13 cellular contexts compared by ENCODE assay signal in the genomic region with DNA sequence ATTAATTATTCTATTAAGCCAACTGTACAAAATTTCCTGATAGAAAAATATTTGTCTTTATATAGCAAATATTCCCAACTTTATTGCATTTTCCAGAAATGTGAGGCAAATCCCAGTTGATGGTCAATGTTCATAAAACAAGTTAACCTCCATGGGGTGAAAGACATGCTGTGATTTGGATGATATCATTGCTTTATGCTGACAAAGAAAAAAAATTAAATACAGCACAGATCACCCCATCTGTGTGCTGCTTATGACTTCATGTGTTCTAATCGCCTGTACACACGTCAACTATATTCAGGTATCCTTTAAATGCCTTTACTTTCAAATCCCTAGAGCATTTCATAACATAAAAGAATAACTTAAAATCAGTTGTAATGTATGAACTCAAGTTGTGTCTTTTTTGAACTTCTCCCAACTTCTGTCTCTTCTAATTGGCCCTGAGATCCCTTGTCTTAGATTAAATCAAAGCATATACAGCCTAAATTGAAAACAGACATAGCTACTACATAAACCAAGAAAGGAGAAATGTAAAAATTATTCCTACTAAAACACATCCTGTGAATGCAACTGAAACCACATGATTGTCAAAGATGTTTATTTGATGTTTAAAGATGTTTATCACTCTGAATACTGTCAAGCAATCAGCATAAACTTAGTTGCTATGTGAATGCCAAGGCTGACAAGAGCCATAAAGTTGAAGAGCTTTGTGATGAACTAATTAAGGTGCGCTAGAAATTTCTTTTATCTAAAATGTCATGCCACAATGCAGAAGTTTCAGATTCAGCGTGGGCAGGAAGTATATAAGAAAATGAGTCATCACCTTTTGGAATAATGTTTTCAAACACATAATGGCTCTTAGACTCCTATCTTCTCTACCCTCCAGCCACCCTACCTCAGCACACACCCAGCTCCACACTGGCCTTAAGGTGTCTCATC.
DNase-seq lines count a peak whose midpoint lies in the region; ATAC-seq and TF ChIP-seq lines count a peak whose summit lies in the region.
"Had no signal": no experiment of that assay in that cellular context is flagged by ENCODE, and none has a peak within 500 bp of the region (broad histone marks: within the 10 kb centered on the region; RNA-seq: fewer than 3 reads in every experiment).

No MANE protein-coding gene starts in this region.

- POLR2A ChIA-PET in OCI-LY7 (lab: Charles Lee), result no interaction called here

- H3K4me1 Mint-ChIP-seq in activated naive CD8-positive, alpha-beta T cell treated with anti-CD3 and anti-CD28 coated beads, Interleukin-2, amount 50 U/mL, for 24 hours, result peaks cover 8% of the 10 kb centered on the region
- peaks cover 11% of the 10 kb centered on the region for H3K4me1 Mint-ChIP-seq in activated naive CD8-positive, alpha-beta T cell treated with anti-CD3 and anti-CD28 coated beads for 36 hours

- TF ChIP-seq CTCF in OCI-LY7 (conservative IDR thresholded peaks at IDR 0.05; ENCODE audit: low read length), result no peak

- H3K4me2 ChIP-seq in OCI-LY7 (ENCODE audit: low read length), result no peak overlapping the region

- no peaks in the 10 kb centered on the region for H4K20me1 ChIP-seq in OCI-LY7 (ENCODE audit: insufficient read depth, low read length)

- H3K27me3 Mint-ChIP-seq in activated naive CD8-positive, alpha-beta T cell treated with anti-CD3 and anti-CD28 coated beads, Interleukin-2, amount 50 U/mL, for 24 hours, result peaks cover 2% of the 10 kb centered on the region
- H3K27me3 Mint-ChIP-seq in activated naive CD8-positive, alpha-beta T cell treated with anti-CD3 and anti-CD28 coated beads for 36 hours, result peaks cover 5% of the 10 kb centered on the region

- no peak overlapping the region for H3K4me3 ChIP-seq in OCI-LY7 (ENCODE audit: low read depth, low read length, poor library complexity, severe bottlenecking)

- no peak overlapping the region for H3K4me3 Mint-ChIP-seq in activated naive CD8-positive, alpha-beta T cell treated with anti-CD3 and anti-CD28 coated beads, Interleukin-2, amount 50 U/mL, for 24 hours
- no peak overlapping the region for H3K4me3 Mint-ChIP-seq in activated naive CD8-positive, alpha-beta T cell treated with anti-CD3 and anti-CD28 coated beads for 36 hours
- H3K4me3 Mint-ChIP-seq: activated T-cell treated with anti-CD3 and anti-CD28 coated beads, Interleukin-2, amount 50 U/mL, for 72 hours; stimulated activated naive CD8-positive, alpha-beta T cell treated with anti-CD3 and anti-CD28 coated beads, Interleukin-15, Interleukin-2, amounts not matched to agents 100 ng/mL and 50 ng/mL, for 24 hours had no signal

- H3K4me1 ChIP-seq in OCI-LY7 (ENCODE audit: insufficient read depth, low read length, poor library complexity, severe bottlenecking), result no peaks in the 10 kb centered on the region
- H3K4me1 ChIP-seq: Caco-2 had no signal

- no peaks in the 10 kb centered on the region for H3K9me3 Mint-ChIP-seq in activated naive CD8-positive, alpha-beta T cell treated with anti-CD3 and anti-CD28 coated beads, Interleukin-2, amount 50 U/mL, for 24 hours
- H3K9me3 Mint-ChIP-seq in activated naive CD8-positive, alpha-beta T cell treated with anti-CD3 and anti-CD28 coated beads for 36 hours, result no peaks in the 10 kb centered on the region

- intact Hi-C loops in OCI-LY7 (cut with micrococcal nuclease; ENCODE audit: unreplicated experiment), result no loop called here

- no peaks in the 10 kb centered on the region for H3K36me3 Mint-ChIP-seq in activated naive CD8-positive, alpha-beta T cell treated with anti-CD3 and anti-CD28 coated beads, Interleukin-2, amount 50 U/mL, for 24 hours (ENCODE audit: low read depth)
- no peaks in the 10 kb centered on the region for H3K36me3 Mint-ChIP-seq in activated naive CD8-positive, alpha-beta T cell treated with anti-CD3 and anti-CD28 coated beads for 36 hours

- H3K36me3 ChIP-seq in OCI-LY7 (ENCODE audit: insufficient read depth, low read length), result no peaks in the 10 kb centered on the region

- no peak overlapping the region for H3K27ac Mint-ChIP-seq in activated naive CD8-positive, alpha-beta T cell treated with anti-CD3 and anti-CD28 coated beads, Interleukin-2, amount 50 U/mL, for 24 hours
- no peak overlapping the region for H3K27ac Mint-ChIP-seq in activated naive CD8-positive, alpha-beta T cell treated with anti-CD3 and anti-CD28 coated beads for 36 hours
- H3K27ac Mint-ChIP-seq: activated T-cell treated with anti-CD3 and anti-CD28 coated beads, Interleukin-2, amount 50 U/mL, for 72 hours; stimulated activated naive CD8-positive, alpha-beta T cell treated with anti-CD3 and anti-CD28 coated beads, Interleukin-15, Interleukin-2, amounts not matched to agents 100 ng/mL and 50 ng/mL, for 24 hours had no signal

- CTCF ChIA-PET in OCI-LY7 (lab: Charles Lee; ENCODE audit: unreplicated experiment), result no interaction called here

- no peak overlapping the region for H2AFZ ChIP-seq in OCI-LY7 (ENCODE audit: low read length)

- BruUV-seq in OCI-LY7 (replicated peaks; lab: Mats Ljungman, UMichigan), result no TSS peak

- no peak for DNase-seq in activated naive CD8-positive, alpha-beta T cell treated with anti-CD3 and anti-CD28 coated beads, Interleukin-2, amount 50 U/mL, for 24 hours
- DNase-seq in activated naive CD8-positive, alpha-beta T cell treated with anti-CD3 and anti-CD28 coated beads for 36 hours, result no peak
- DNase-seq in epithelial cell of prostate (ENCODE audit: low read depth, low spot score) (peak; percentile 10), OCI-LY7 (ENCODE audit: low spot score) (no peak)
- no peak for DNase-seq in stimulated activated naive CD8-positive, alpha-beta T cell treated with anti-CD3 and anti-CD28 coated beads, Interleukin-15, Interleukin-2, amounts not matched to agents 100 U/mL and 50 U/mL, for 24 hours
- DNase-seq: activated T-cell treated with anti-CD3 and anti-CD28 coated beads, Interleukin-2, amount 50 U/mL, for 72 hours; aorta; Caco-2; SHP77 treated with DMSO at 0.1 percent for 48 hours had no signal

- H3K27ac ChIP-seq in epithelial cell of prostate (no peak overlapping the region), OCI-LY7 (ENCODE audit: low read depth, low read length, poor library complexity, severe bottlenecking) (no peak overlapping the region)

- H3K9me2 ChIP-seq in OCI-LY7 (ENCODE audit: insufficient read depth, low read length), result no peaks in the 10 kb centered on the region

- no peaks in the 10 kb centered on the region for H3K79me2 ChIP-seq in OCI-LY7 (ENCODE audit: insufficient read depth, low read depth, low read length)

- H3K9me3 ChIP-seq in OCI-LY7 (ENCODE audit: low read length), result no peaks in the 10 kb centered on the region

- peak; percentile 73 for ATAC-seq in activated naive CD8-positive, alpha-beta T cell treated with anti-CD3 and anti-CD28 coated beads, Interleukin-2, amount 50 U/mL, for 24 hours
- peak; percentile 59 for ATAC-seq in stimulated activated naive CD8-positive, alpha-beta T cell treated with anti-CD3 and anti-CD28 coated beads, Interleukin-15, Interleukin-2, amounts not matched to agents 100 U/mL and 50 U/mL, for 24 hours
- no peak for ATAC-seq in GM19467 (IDR thresholded peaks at IDR 0.05; ENCODE audit: unreplicated experiment)
- no peak for ATAC-seq in GM18873 (IDR thresholded peaks at IDR 0.05; ENCODE audit: low FRiP score, unreplicated experiment)
- ATAC-seq: activated T-cell treated with anti-CD3 and anti-CD28 coated beads, Interleukin-2, amount 50 U/mL, for 72 hours had no signal

TF ChIP-seq in PFSK-1, 5 proteins besides CTCF, POLR2A, EP300 and RAD21:
- TF ChIP-seq, protein P1, sequence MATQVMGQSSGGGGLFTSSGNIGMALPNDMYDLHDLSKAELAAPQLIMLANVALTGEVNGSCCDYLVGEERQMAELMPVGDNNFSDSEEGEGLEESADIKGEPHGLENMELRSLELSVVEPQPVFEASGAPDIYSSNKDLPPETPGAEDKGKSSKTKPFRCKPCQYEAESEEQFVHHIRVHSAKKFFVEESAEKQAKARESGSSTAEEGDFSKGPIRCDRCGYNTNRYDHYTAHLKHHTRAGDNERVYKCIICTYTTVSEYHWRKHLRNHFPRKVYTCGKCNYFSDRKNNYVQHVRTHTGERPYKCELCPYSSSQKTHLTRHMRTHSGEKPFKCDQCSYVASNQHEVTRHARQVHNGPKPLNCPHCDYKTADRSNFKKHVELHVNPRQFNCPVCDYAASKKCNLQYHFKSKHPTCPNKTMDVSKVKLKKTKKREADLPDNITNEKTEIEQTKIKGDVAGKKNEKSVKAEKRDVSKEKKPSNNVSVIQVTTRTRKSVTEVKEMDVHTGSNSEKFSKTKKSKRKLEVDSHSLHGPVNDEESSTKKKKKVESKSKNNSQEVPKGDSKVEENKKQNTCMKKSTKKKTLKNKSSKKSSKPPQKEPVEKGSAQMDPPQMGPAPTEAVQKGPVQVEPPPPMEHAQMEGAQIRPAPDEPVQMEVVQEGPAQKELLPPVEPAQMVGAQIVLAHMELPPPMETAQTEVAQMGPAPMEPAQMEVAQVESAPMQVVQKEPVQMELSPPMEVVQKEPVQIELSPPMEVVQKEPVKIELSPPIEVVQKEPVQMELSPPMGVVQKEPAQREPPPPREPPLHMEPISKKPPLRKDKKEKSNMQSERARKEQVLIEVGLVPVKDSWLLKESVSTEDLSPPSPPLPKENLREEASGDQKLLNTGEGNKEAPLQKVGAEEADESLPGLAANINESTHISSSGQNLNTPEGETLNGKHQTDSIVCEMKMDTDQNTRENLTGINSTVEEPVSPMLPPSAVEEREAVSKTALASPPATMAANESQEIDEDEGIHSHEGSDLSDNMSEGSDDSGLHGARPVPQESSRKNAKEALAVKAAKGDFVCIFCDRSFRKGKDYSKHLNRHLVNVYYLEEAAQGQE (IDR thresholded peaks at IDR 0.05; ENCODE audit: insufficient read depth in 1 of 2, low read depth in 2 of 2, low read length in 2 of 2), result no peak
- TF ChIP-seq SIN3A (IDR thresholded peaks at IDR 0.05; ENCODE audit: borderline replicate concordance, insufficient read depth, low read length) (peak; percentile 52; the same call in 1 of the 2 replicates), TAF1 (IDR thresholded peaks at IDR 0.05; ENCODE audit: borderline replicate concordance, insufficient read depth, low read length) (peak; percentile 44; the same call in 1 of the 2 replicates), POLR2AphosphoS5 (IDR thresholded peaks at IDR 0.05; ENCODE audit: low read depth, low read length) (no peak)

Comparison
In these comparisons a context has a peak if more than half of its experiments do, and no peak if none do; other contexts are left out.
1. ATAC-seq: peak in activated naive CD8-positive, alpha-beta T cell treated with anti-CD3 and anti-CD28 coated beads, Interleukin-2, amount 50 U/mL, for 24 hours (single experiment) and stimulated activated naive CD8-positive, alpha-beta T cell treated with anti-CD3 and anti-CD28 coated beads, Interleukin-15, Interleukin-2, amounts not matched to agents 100 U/mL and 50 U/mL, for 24 hours (single experiment); none in GM19467 (single experiment) and GM18873 (single experiment).